Comparison of ENCODE assay signal across 1 cellular context in the genomic region with DNA sequence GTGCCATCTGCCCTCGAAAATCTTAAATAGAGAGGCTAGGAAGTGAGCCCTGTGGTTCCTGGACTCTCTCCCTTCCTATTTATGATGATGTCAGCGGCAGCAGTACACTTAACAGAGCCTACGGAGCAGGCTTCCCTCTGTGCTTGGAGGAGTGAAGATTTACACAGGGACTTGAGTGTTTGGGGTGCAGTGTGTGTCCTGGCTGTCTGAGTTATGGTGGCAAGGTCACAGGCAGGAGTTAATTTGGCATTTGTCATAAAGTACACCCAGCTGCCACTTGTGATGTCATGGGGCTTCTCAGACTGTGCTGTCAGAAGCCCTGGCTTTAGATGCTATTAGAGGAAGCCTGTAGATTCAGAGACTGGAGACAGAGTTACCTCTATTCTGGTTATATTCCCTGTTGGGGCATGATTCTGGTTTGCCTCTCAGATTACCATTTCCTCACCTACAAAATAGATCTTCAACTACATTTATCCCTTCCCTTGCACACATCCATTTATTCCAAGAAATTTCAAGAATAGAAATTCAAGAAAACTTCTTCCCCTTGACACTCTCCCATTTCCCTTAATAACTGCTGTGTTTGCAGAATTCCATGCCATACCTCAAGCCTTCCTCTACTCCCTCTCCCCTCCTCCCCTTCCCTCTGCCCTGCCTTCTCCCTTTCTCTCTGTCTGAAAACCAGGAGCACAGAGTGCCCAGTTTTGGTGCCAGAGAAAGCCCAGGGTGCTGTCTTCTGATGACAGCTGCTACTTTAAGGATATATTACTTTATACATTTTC.
TF ChIP-seq lines count a peak whose summit lies in the region.

No MANE protein-coding gene starts in this region.

TF ChIP-seq in WTC11, 78 proteins besides CTCF, POLR2A, EP300 and RAD21 (continued from another document):
- no peak for TF ChIP-seq AFF4 (CRISPR knock-in tag; IDR thresholded peaks at IDR 0.05; ENCODE audit: borderline replicate concordance)
- TF ChIP-seq FOXJ3 (CRISPR knock-in tag; IDR thresholded peaks at IDR 0.05; ENCODE audit: borderline replicate concordance) = no peak
- TF ChIP-seq JUN (CRISPR knock-in tag; IDR thresholded peaks at IDR 0.05) = no peak
- no peak for TF ChIP-seq ZNF281 (CRISPR knock-in tag; IDR thresholded peaks at IDR 0.05)
- TF ChIP-seq SOX15 (CRISPR knock-in tag; IDR thresholded peaks at IDR 0.05) = no peak
- TF ChIP-seq ATF2 (CRISPR knock-in tag; IDR thresholded peaks at IDR 0.05; ENCODE audit: borderline replicate concordance, low read depth) = no peak
- no peak for TF ChIP-seq IRF2 (CRISPR knock-in tag; IDR thresholded peaks at IDR 0.05; ENCODE audit: borderline replicate concordance, low read depth)
- TF ChIP-seq NFATC4 (CRISPR knock-in tag; IDR thresholded peaks at IDR 0.05) = no peak
- TF ChIP-seq MYBL2 (CRISPR knock-in tag; IDR thresholded peaks at IDR 0.05) = no peak
- TF ChIP-seq, protein P1, sequence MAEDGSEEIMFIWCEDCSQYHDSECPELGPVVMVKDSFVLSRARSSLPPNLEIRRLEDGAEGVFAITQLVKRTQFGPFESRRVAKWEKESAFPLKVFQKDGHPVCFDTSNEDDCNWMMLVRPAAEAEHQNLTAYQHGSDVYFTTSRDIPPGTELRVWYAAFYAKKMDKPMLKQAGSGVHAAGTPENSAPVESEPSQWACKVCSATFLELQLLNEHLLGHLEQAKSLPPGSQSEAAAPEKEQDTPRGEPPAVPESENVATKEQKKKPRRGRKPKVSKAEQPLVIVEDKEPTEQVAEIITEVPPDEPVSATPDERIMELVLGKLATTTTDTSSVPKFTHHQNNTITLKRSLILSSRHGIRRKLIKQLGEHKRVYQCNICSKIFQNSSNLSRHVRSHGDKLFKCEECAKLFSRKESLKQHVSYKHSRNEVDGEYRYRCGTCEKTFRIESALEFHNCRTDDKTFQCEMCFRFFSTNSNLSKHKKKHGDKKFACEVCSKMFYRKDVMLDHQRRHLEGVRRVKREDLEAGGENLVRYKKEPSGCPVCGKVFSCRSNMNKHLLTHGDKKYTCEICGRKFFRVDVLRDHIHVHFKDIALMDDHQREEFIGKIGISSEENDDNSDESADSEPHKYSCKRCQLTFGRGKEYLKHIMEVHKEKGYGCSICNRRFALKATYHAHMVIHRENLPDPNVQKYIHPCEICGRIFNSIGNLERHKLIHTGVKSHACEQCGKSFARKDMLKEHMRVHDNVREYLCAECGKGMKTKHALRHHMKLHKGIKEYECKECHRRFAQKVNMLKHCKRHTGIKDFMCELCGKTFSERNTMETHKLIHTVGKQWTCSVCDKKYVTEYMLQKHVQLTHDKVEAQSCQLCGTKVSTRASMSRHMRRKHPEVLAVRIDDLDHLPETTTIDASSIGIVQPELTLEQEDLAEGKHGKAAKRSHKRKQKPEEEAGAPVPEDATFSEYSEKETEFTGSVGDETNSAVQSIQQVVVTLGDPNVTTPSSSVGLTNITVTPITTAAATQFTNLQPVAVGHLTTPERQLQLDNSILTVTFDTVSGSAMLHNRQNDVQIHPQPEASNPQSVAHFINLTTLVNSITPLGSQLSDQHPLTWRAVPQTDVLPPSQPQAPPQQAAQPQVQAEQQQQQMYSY (CRISPR knock-in tag; IDR thresholded peaks at IDR 0.05) = no peak
- TF ChIP-seq GTF2I (CRISPR knock-in tag; conservative IDR thresholded peaks at IDR 0.05) = no peak
- no peak for TF ChIP-seq NR2C2 (CRISPR knock-in tag; IDR thresholded peaks at IDR 0.05)
- no peak for TF ChIP-seq JAZF1 (CRISPR knock-in tag; IDR thresholded peaks at IDR 0.05)
TF ChIP-seq in WTC11: peak in this region for 0.
